Comparison of ENCODE assay signal across 8 cellular contexts in the genomic region with DNA sequence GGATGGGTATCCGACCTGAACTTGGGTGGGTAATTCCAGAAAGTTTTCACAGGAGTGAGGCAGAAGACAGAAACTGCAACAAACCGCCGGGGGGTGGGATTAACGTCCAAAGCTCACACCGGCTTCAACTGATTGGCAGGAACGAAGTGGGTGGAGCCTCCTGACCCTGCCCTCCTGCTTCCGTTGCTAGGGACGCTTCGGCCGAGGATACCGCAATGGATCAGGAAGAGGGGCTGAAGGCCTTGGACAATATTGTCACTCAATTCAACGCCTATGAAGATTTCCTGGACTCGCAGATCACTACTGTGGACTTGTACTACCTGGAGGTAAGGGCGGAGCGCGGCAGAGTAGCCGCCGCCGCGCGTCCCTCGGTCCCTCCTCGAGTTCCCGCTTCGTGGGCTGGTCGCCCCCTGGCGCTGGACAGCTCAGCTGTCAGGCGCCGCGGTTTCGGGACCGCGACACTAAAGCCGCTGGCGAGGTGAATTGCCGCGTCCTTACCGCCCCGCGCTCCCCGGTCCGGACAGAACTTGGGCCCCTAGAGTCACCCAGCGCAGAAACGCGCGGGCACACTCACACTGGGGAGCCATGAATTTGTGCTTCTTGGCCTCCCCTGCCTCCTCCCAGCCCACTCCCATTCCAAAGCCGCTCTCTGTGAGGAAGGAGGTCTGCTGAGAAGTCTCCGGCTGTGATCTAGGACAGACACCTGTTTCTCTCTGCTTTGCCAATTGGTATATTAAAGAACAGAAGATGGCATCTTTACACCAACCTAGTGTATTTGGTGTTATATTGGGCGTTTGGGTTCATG. TPM values are rescaled to one million over a fixed set of nuclear protein-coding genes. Genes with fewer than 3 reads are reported as not detected.
DNase-seq lines count a peak whose midpoint lies in the region; ATAC-seq and TF ChIP-seq lines count a peak whose summit lies in the region.

A gene (plus strand): TSS at position 177 of the 805 bp plus-strand sequence.

- CTCF ChIA-PET in CD8-positive, alpha-beta memory T cell (lab: Charles Lee), result no interaction called here

- TF ChIP-seq POLR2A in stomach (IDR thresholded peaks at IDR 0.05), result no peak

- no peaks in the 10 kb centered on the region for H3K9me3 Mint-ChIP-seq in CD8-positive, alpha-beta memory T cell
- H3K9me3 Mint-ChIP-seq in activated T-cell treated with anti-CD3 and anti-CD28 coated beads, Interleukin-2, amount 50 U/mL, for 24 hours, result no peaks in the 10 kb centered on the region
- H3K9me3 Mint-ChIP-seq in nephron, result no peaks in the 10 kb centered on the region

- TF ChIP-seq EP300 in stomach (IDR thresholded peaks at IDR 0.05), result no peak

- peak in 3 of 5 donors; percentile 10 to 52 (median 49) for DNase-seq in CD8-positive, alpha-beta memory T cell
- peak; percentile 66 for DNase-seq in NOMO-1 treated with dmso at 0.1 percent for 144 hours (lab: John Stamatoyannopoulos, UW; ENCODE audit: unreplicated experiment)
- peak; percentile 71 for DNase-seq in activated T-cell treated with anti-CD3 and anti-CD28 coated beads, Interleukin-2, amount 50 U/mL, for 24 hours
- peak; percentile 89 for DNase-seq in fibroblast of the aortic adventitia (ENCODE audit: low read depth)
- peak; percentile 71 for DNase-seq in stomach

- peaks cover 0 to 4% (median 0%) of the 10 kb centered on the region in 3 donors for H3K36me3 Mint-ChIP-seq in CD8-positive, alpha-beta memory T cell
- H3K36me3 Mint-ChIP-seq in activated T-cell treated with anti-CD3 and anti-CD28 coated beads, Interleukin-2, amount 50 U/mL, for 24 hours (ENCODE audit: low read depth), result no peaks in the 10 kb centered on the region
- no peaks in the 10 kb centered on the region for H3K36me3 Mint-ChIP-seq in nephron (ENCODE audit: low read depth)

- peak within 1 kb of the TSS; percentile 62 for H3K4me3 ChIP-seq in CD8-positive, alpha-beta memory T cell (ENCODE audit: low read length)
- H3K4me3 ChIP-seq in fibroblast of the aortic adventitia (ENCODE audit: low read depth, low read length) (peak within 1 kb of the TSS; percentile 85), stomach (peak within 1 kb of the TSS; percentile 50 to 68 (median 62))

- POLR2A ChIA-PET in CD8-positive, alpha-beta memory T cell (lab: Charles Lee), result no interaction called here

- H3K27ac Mint-ChIP-seq in CD8-positive, alpha-beta memory T cell, result no peak within 1 kb of the TSS
- H3K27ac Mint-ChIP-seq in activated T-cell treated with anti-CD3 and anti-CD28 coated beads, Interleukin-2, amount 50 U/mL, for 24 hours, result no peak within 1 kb of the TSS
- no peak within 1 kb of the TSS for H3K27ac Mint-ChIP-seq in nephron

- 1 to 3% (median 1%) methylated on average over 40 to 49 of the region's 49 CpGs for WGBS in stomach, 5 donors

- H3K4me1 ChIP-seq in CD8-positive, alpha-beta memory T cell (ENCODE audit: insufficient read depth, low read length), result peaks cover 11% of the 10 kb centered on the region
- peaks cover 6 to 19% (median 17%) of the 10 kb centered on the region in 4 donors for H3K4me1 ChIP-seq in stomach

- H3K36me3 ChIP-seq in CD8-positive, alpha-beta memory T cell (ENCODE audit: insufficient read depth, low read length), result no peaks in the 10 kb centered on the region
- H3K36me3 ChIP-seq in stomach, result no peaks in the 10 kb centered on the region

- TF ChIP-seq CTCF in fibroblast of the aortic adventitia (IDR thresholded peaks at IDR 0.05; ENCODE audit: insufficient read depth, low read length) (peak; percentile 57), nephron (IDR thresholded peaks at IDR 0.05; ENCODE audit: unreplicated experiment in 3 of 3) (peak; percentile 59 to 76 (median 69)), stomach (IDR thresholded peaks at IDR 0.05) (peak in 3 of 7 experiments; percentile 12 to 18 (median 17))

- ATAC-seq in GM19467 (IDR thresholded peaks at IDR 0.05; ENCODE audit: unreplicated experiment) (peak; percentile 99), HG03575 (IDR thresholded peaks at IDR 0.05; ENCODE audit: extremely low read depth, insufficient number of reproducible peaks, low FRiP score, unreplicated experiment) (peak; percentile 64)

- intact Hi-C loops in stomach (cut with DNase I; ENCODE audit: low total_unique reads), result no loop called here

- H3K4me1 Mint-ChIP-seq in CD8-positive, alpha-beta memory T cell, result peaks cover 8 to 13% (median 12%) of the 10 kb centered on the region in 3 donors
- peaks cover 12% of the 10 kb centered on the region for H3K4me1 Mint-ChIP-seq in activated T-cell treated with anti-CD3 and anti-CD28 coated beads, Interleukin-2, amount 50 U/mL, for 24 hours (ENCODE audit: low read depth)
- peaks cover 4% of the 10 kb centered on the region for H3K4me1 Mint-ChIP-seq in nephron

- H3K27me3 ChIP-seq in CD8-positive, alpha-beta memory T cell (ENCODE audit: insufficient read depth, low read length, poor library complexity, severe bottlenecking), result peaks cover 5% of the 10 kb centered on the region
- peaks cover 0 to 22% (median 14%) of the 10 kb centered on the region in 3 donors for H3K27me3 ChIP-seq in stomach

- no peak within 1 kb of the TSS for H3K27ac ChIP-seq in CD8-positive, alpha-beta memory T cell (ENCODE audit: low read depth, low read length)
- H3K27ac ChIP-seq in stomach, result no peak within 1 kb of the TSS

- H3K27me3 Mint-ChIP-seq in CD8-positive, alpha-beta memory T cell, result peaks cover 21 to 47% of the 10 kb centered on the region in 2 donors
- peaks cover 25% of the 10 kb centered on the region for H3K27me3 Mint-ChIP-seq in activated T-cell treated with anti-CD3 and anti-CD28 coated beads, Interleukin-2, amount 50 U/mL, for 24 hours
- H3K27me3 Mint-ChIP-seq in nephron (ENCODE audit: low read depth), result peaks cover 31% of the 10 kb centered on the region

- H3K4me3 Mint-ChIP-seq in CD8-positive, alpha-beta memory T cell, result peak within 1 kb of the TSS; percentile 67 to 82 (median 75)
- peak within 1 kb of the TSS; percentile 81 for H3K4me3 Mint-ChIP-seq in activated T-cell treated with anti-CD3 and anti-CD28 coated beads, Interleukin-2, amount 50 U/mL, for 24 hours
- H3K4me3 Mint-ChIP-seq in nephron, result peak within 1 kb of the TSS; percentile 91 to 93 (median 92)

- no peaks in the 10 kb centered on the region for H3K9me3 ChIP-seq in CD8-positive, alpha-beta memory T cell (ENCODE audit: low read length)
- H3K9me3 ChIP-seq in stomach, result peaks cover 0 to 6% (median 0%) of the 10 kb centered on the region in 4 donors

RNA-seq across cellular contexts. Expression of the gene that starts here (rescaled TPM):
- not detected for total RNA-seq in CD8-positive, alpha-beta memory T cell
- not detected for polyA plus RNA-seq in CD8-positive, alpha-beta memory T cell
- 2.1 and 12.7 TPM in 2 replicates for total RNA-seq in fibroblast of the aortic adventitia (ENCODE audit: low replicate concordance)
- under 1 TPM in 1 of 5 donors, not detected in 4; 0.73 TPM for total RNA-seq in stomach
- polyA plus RNA-seq in stomach, result not detected

Comparison
In these comparisons a context has a peak if more than half of its experiments do, and no peak if none do; other contexts are left out.
1. Peak in DNase-seq and H3K4me3 ChIP-seq in CD8-positive, alpha-beta memory T cell; RNA of the gene not detected or under 1 TPM.
2. Peak in DNase-seq and H3K4me3 ChIP-seq in stomach; RNA of the gene not detected or under 1 TPM.